12 cellular contexts compared by ENCODE assay signal in genomic region chr22:44595841-44596341, GRCh38.
DNase-seq lines count a peak whose midpoint lies in the region; ATAC-seq and TF ChIP-seq lines count a peak whose summit lies in the region.
"Had no signal": no experiment of that assay in that cellular context is flagged by ENCODE, and none has a peak within 500 bp of the region (broad histone marks: within the 10 kb centered on the region; RNA-seq: fewer than 3 reads in every experiment).

No MANE protein-coding gene starts in this region.

- H3K36me3 Mint-ChIP-seq in activated CD4-positive, alpha-beta T cell treated with anti-CD3 and anti-CD28 coated beads for 36 hours (ENCODE audit: low read depth), result no peaks in the 10 kb centered on the region
- no peaks in the 10 kb centered on the region for H3K36me3 Mint-ChIP-seq in activated CD4-positive, alpha-beta T cell treated with anti-CD3 and anti-CD28 coated beads, Interleukin-2, amount 10 ng/mL, durations not matched to agents 7 days and 5 days (ENCODE audit: low read depth)

- DNase-seq in activated CD4-positive, alpha-beta T cell treated with anti-CD3 and anti-CD28 coated beads for 36 hours, result peak; percentile 16
- no peak for DNase-seq in activated CD4-positive, alpha-beta T cell treated with anti-CD3 and anti-CD28 coated beads, Interleukin-2, amount 10 ng/mL, durations not matched to agents 7 days and 5 days
- DNase-seq in NCI-H524 treated with DMSO at 0.1 percent for 48 hours (lab: John Stamatoyannopoulos, UW), result peak; percentile 74
- DNase-seq in fibroblast of peridontal ligament (ENCODE audit: extremely low read depth), result peak; percentile 11
- DNase-seq in stimulated activated naive CD8-positive, alpha-beta T cell treated with anti-CD3 and anti-CD28 coated beads, Interleukin-15, Interleukin-2, amounts not matched to agents 100 U/mL and 50 U/mL, for 24 hours, result peak; percentile 38
- DNase-seq in erythroblast (lab: John Stamatoyannopoulos, UW), result no peak
- DNase-seq in activated CD4-positive, alpha-beta T cell treated with anti-CD3 and anti-CD28 coated beads for 1 hour, result no peak
- DNase-seq in suprapubic skin (ENCODE audit: low spot score in 2 of 2), result no peak
- DNase-seq: left cardiac atrium, Peyer's patch had no signal

- H3K4me3 ChIP-seq in suprapubic skin, result no peak overlapping the region
- H3K4me3 ChIP-seq: Peyer's patch had no signal

- H3K36me3 ChIP-seq in suprapubic skin, result no peaks in the 10 kb centered on the region
- H3K36me3 ChIP-seq: Peyer's patch had no signal

- no peaks in the 10 kb centered on the region for H3K9me3 ChIP-seq in suprapubic skin
- H3K9me3 ChIP-seq: Peyer's patch had no signal

- TF ChIP-seq POLR2A in erythroblast (IDR thresholded peaks at IDR 0.05; ENCODE audit: low read length) (no peak), suprapubic skin (IDR thresholded peaks at IDR 0.05) (no peak)

- H3K27ac ChIP-seq in suprapubic skin, result no peak overlapping the region
- H3K27ac ChIP-seq: C4-2B, epithelial cell of prostate, Peyer's patch had no signal

- no peak overlapping the region for H3K27ac Mint-ChIP-seq in activated CD4-positive, alpha-beta T cell treated with anti-CD3 and anti-CD28 coated beads for 36 hours
- no peak overlapping the region for H3K27ac Mint-ChIP-seq in activated CD4-positive, alpha-beta T cell treated with anti-CD3 and anti-CD28 coated beads, Interleukin-2, amount 10 ng/mL, durations not matched to agents 7 days and 5 days

- ATAC-seq in activated CD4-positive, alpha-beta T cell treated with anti-CD3 and anti-CD28 coated beads for 36 hours, result peak; percentile 19
- ATAC-seq in stimulated activated naive CD8-positive, alpha-beta T cell treated with anti-CD3 and anti-CD28 coated beads, Interleukin-15, Interleukin-2, amounts not matched to agents 100 U/mL and 50 U/mL, for 24 hours, result peak; percentile 60
- ATAC-seq: left cardiac atrium had no signal

- peaks cover 13% of the 10 kb centered on the region for H3K27me3 Mint-ChIP-seq in activated CD4-positive, alpha-beta T cell treated with anti-CD3 and anti-CD28 coated beads for 36 hours
- H3K27me3 Mint-ChIP-seq in activated CD4-positive, alpha-beta T cell treated with anti-CD3 and anti-CD28 coated beads, Interleukin-2, amount 10 ng/mL, durations not matched to agents 7 days and 5 days, result peaks cover 24% of the 10 kb centered on the region

- no peak for TF ChIP-seq CTCF in suprapubic skin (IDR thresholded peaks at IDR 0.05)

- H3K27me3 ChIP-seq in suprapubic skin, result peaks cover 25% of the 10 kb centered on the region
- H3K27me3 ChIP-seq: Peyer's patch had no signal

- 26% methylated on average over 13 of the region's 21 CpGs for WGBS in suprapubic skin

- TF ChIP-seq EP300 in suprapubic skin (IDR thresholded peaks at IDR 0.05), result no peak

- no peak overlapping the region for H3K4me3 Mint-ChIP-seq in activated CD4-positive, alpha-beta T cell treated with anti-CD3 and anti-CD28 coated beads for 36 hours
- H3K4me3 Mint-ChIP-seq in activated CD4-positive, alpha-beta T cell treated with anti-CD3 and anti-CD28 coated beads, Interleukin-2, amount 10 ng/mL, durations not matched to agents 7 days and 5 days, result no peak overlapping the region

- intact Hi-C loops in activated CD4-positive, alpha-beta T cell treated with anti-CD3 and anti-CD28 coated beads for 36 hours (cut with DNase I, micrococcal nuclease), result no loop called here

- H3K4me1 Mint-ChIP-seq in activated CD4-positive, alpha-beta T cell treated with anti-CD3 and anti-CD28 coated beads for 36 hours, result peaks cover 3% of the 10 kb centered on the region
- peaks cover 3% of the 10 kb centered on the region for H3K4me1 Mint-ChIP-seq in activated CD4-positive, alpha-beta T cell treated with anti-CD3 and anti-CD28 coated beads, Interleukin-2, amount 10 ng/mL, durations not matched to agents 7 days and 5 days

- POLR2A ChIA-PET in activated CD4-positive, alpha-beta T cell treated with anti-CD3 and anti-CD28 coated beads for 36 hours (lab: Charles Lee), result no interaction called here
- POLR2A ChIA-PET in activated CD4-positive, alpha-beta T cell treated with anti-CD3 and anti-CD28 coated beads, Interleukin-2, amount 10 ng/mL, durations not matched to agents 7 days and 5 days (lab: Charles Lee), result interaction anchor here (0.6 kb wide), 1 partner anchor 619 kb away, joined by 3 read pairs; no protein-coding TSS in a partner anchor

- no peaks in the 10 kb centered on the region for H3K9me3 Mint-ChIP-seq in activated CD4-positive, alpha-beta T cell treated with anti-CD3 and anti-CD28 coated beads for 36 hours (ENCODE audit: low read depth)
- H3K9me3 Mint-ChIP-seq in activated CD4-positive, alpha-beta T cell treated with anti-CD3 and anti-CD28 coated beads, Interleukin-2, amount 10 ng/mL, durations not matched to agents 7 days and 5 days, result no peaks in the 10 kb centered on the region

- CTCF ChIA-PET in activated CD4-positive, alpha-beta T cell treated with anti-CD3 and anti-CD28 coated beads for 36 hours (lab: Charles Lee), result no interaction called here
- CTCF ChIA-PET in activated CD4-positive, alpha-beta T cell treated with anti-CD3 and anti-CD28 coated beads, Interleukin-2, amount 10 ng/mL, durations not matched to agents 7 days and 5 days (lab: Charles Lee), result no interaction called here

- no peaks in the 10 kb centered on the region for H3K4me1 ChIP-seq in suprapubic skin
- H3K4me1 ChIP-seq: Peyer's patch had no signal

Comparison
In these comparisons a context has a peak if more than half of its experiments do, and no peak if none do; other contexts are left out.
1. DNase-seq: peak in activated CD4-positive, alpha-beta T cell treated with anti-CD3 and anti-CD28 coated beads for 36 hours (single experiment), NCI-H524 treated with DMSO at 0.1 percent for 48 hours (single experiment), fibroblast of peridontal ligament (single experiment) and stimulated activated naive CD8-positive, alpha-beta T cell treated with anti-CD3 and anti-CD28 coated beads, Interleukin-15, Interleukin-2, amounts not matched to agents 100 U/mL and 50 U/mL, for 24 hours (single experiment); none in activated CD4-positive, alpha-beta T cell treated with anti-CD3 and anti-CD28 coated beads, Interleukin-2, amount 10 ng/mL, durations not matched to agents 7 days and 5 days (single experiment), erythroblast (0 of 2), activated CD4-positive, alpha-beta T cell treated with anti-CD3 and anti-CD28 coated beads for 1 hour (single experiment) and suprapubic skin (0 of 2).